19 cellular contexts compared by ENCODE assay signal in the genomic region with DNA sequence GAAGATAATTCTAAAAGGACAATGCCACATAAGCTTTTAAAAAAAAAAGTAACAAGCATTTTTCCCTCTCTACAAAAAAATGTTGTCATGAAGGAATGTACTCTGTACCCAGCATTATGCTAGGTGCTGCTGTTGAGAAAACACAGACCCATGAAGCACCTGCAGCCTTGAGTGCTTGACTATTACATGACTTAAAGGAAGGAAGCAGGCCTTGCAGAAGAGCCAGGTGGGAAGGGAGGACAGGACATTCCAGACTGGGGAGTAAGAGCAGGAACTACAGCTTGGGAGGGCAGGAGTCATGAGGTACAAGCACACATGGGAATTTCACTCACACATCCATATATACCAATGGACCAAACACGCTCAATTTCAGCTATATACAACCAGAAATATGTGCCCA. TPM values are rescaled to one million over a fixed set of nuclear protein-coding genes. Genes with fewer than 3 reads are reported as not detected.
DNase-seq lines count a peak whose midpoint lies in the region; ATAC-seq, FAIRE-seq and TF ChIP-seq lines count a peak whose summit lies in the region.
"Had no signal": no experiment of that assay in that cellular context is flagged by ENCODE, and none has a peak within 500 bp of the region (broad histone marks: within the 10 kb centered on the region; RNA-seq: fewer than 3 reads in every experiment).

No MANE protein-coding gene starts in this region.

- no peaks in the 10 kb centered on the region for H3K9me2 ChIP-seq in PC-3 (replicated peaks; ENCODE audit: low read length)

- POLR2A ChIA-PET in PC-3 (lab: Charles Lee; ENCODE audit: unreplicated experiment), result no interaction called here

- H3K4me3 ChIP-seq in PC-3 (ENCODE audit: low read length) (no peak overlapping the region), bronchial epithelial cell (ENCODE audit: low read depth, low read length) (no peak overlapping the region), keratinocyte (ENCODE audit: control insufficient read depth in 2 of 3, extremely low read depth in 1 of 3, insufficient read depth in 2 of 3, low read depth in 1 of 3, low read length in 3 of 3) (no peak overlapping the region), thoracic aorta (no peak overlapping the region)
- H3K4me3 ChIP-seq: HAP-1 had no signal

- peaks cover 27% of the 10 kb centered on the region for H3K4me1 ChIP-seq in PC-3 (ENCODE audit: insufficient read depth, low read length)
- H3K4me1 ChIP-seq in keratinocyte (ENCODE audit: control insufficient read depth, extremely low read depth, insufficient read depth, low read length), result peaks cover 24% of the 10 kb centered on the region
- peaks cover 50 to 79% of the 10 kb centered on the region in 2 donors for H3K4me1 ChIP-seq in thoracic aorta (ENCODE audit: control insufficient read depth in 1 of 2, low read depth in 2 of 2)

- peak; percentile 36 for DNase-seq in PC-3
- DNase-seq in bronchial epithelial cell (ENCODE audit: low read depth), result peak; percentile 80
- DNase-seq in keratinocyte (ENCODE audit: low read depth, low spot score), result no peak
- no peak for DNase-seq in thoracic aorta (ENCODE audit: low spot score)
- no peak for DNase-seq in MV-4-11 (lab: John Stamatoyannopoulos, UW)
- DNase-seq: AML-193, NCI-H1417 treated with DMSO at 0.1 percent for 48 hours, NCI-H2081, NCI-H2227 treated with DMSO at 0.1 percent for 48 hours, NCI-H524, Right ventricle myocardium superior had no signal

- BruUV-seq in PC-3 (replicated peaks; lab: Mats Ljungman, UMichigan), result no TSS peak

- H3F3A ChIP-seq in PC-3 (ENCODE audit: low read length, unreplicated experiment), result no peaks in the 10 kb centered on the region

- ATAC-seq in PC-3 (no peak), thoracic aorta (ENCODE audit: insufficient number of reproducible peaks, low FRiP score, low read depth) (no peak), HG03432 (IDR thresholded peaks at IDR 0.05; ENCODE audit: unreplicated experiment) (no peak), GM21528 (IDR thresholded peaks at IDR 0.05; ENCODE audit: low FRiP score, unreplicated experiment) (no peak), GM18873 (IDR thresholded peaks at IDR 0.05; ENCODE audit: low FRiP score, unreplicated experiment) (no peak)
- ATAC-seq: Panc1, SK-N-SH treated with all-trans-retinoic acid at 6 μM for 48 hours had no signal

- H3K9me3 ChIP-seq in PC-3 (ENCODE audit: low read length) (no peaks in the 10 kb centered on the region), keratinocyte (ENCODE audit: control insufficient read depth, low read depth, low read length) (no peaks in the 10 kb centered on the region), thoracic aorta (no peaks in the 10 kb centered on the region)
- H3K9me3 ChIP-seq: HAP-1 had no signal

- intact Hi-C loops in PC-3 (cut with micrococcal nuclease), result no loop called here

- H3K36me3 ChIP-seq in PC-3 (ENCODE audit: low read depth, low read length) (no peaks in the 10 kb centered on the region), bronchial epithelial cell (ENCODE audit: control insufficient read depth, insufficient read depth, low read length) (no peaks in the 10 kb centered on the region), keratinocyte (ENCODE audit: control insufficient read depth in 2 of 2, extremely low read depth in 1 of 2, insufficient read depth in 2 of 2, low read length in 2 of 2) (peaks cover 0 to 4% of the 10 kb centered on the region in 2 experiments), thoracic aorta (no peaks in the 10 kb centered on the region)
- H3K36me3 ChIP-seq: HAP-1 had no signal

- H3K9me1 ChIP-seq in keratinocyte (ENCODE audit: control insufficient read depth, extremely low read depth, insufficient read depth, low read length), result no peaks in the 10 kb centered on the region

- peaks cover 43% of the 10 kb centered on the region for H3K79me2 ChIP-seq in PC-3 (ENCODE audit: low read length)
- peaks cover 53% of the 10 kb centered on the region for H3K79me2 ChIP-seq in keratinocyte (ENCODE audit: control insufficient read depth, insufficient read depth, low read length)

- TF ChIP-seq CTCF in PC-3 (conservative IDR thresholded peaks at IDR 0.05; ENCODE audit: low read depth, low read length) (no peak), bronchial epithelial cell (IDR thresholded peaks at IDR 0.05; ENCODE audit: insufficient read depth, low read length, severe bottlenecking) (no peak), keratinocyte (optimal IDR thresholded peaks at IDR 0.05 in 1 of 3, IDR thresholded peaks at IDR 0.05 in 1 of 3, conservative IDR thresholded peaks at IDR 0.05 in 1 of 3; ENCODE audit: extremely low read depth in 1 of 3, insufficient read depth in 2 of 3, low read length in 3 of 3) (no peak), thoracic aorta (IDR thresholded peaks at IDR 0.05) (no peak)

- H2AFZ ChIP-seq in PC-3 (ENCODE audit: low read length) (no peak overlapping the region), keratinocyte (ENCODE audit: control insufficient read depth, low read length) (no peak overlapping the region)

- H4K20me1 ChIP-seq in PC-3 (ENCODE audit: low read length), result no peaks in the 10 kb centered on the region
- H4K20me1 ChIP-seq in keratinocyte (ENCODE audit: control insufficient read depth, extremely low read depth, insufficient read depth, low read length), result peaks cover 4% of the 10 kb centered on the region

- dilution Hi-C loops in keratinocyte (cut with MboI; ENCODE audit: extremely low pct_ligation_motif_present, low sequenced_read_pairs), result no loop called here

- H3K27me3 ChIP-seq in PC-3 (ENCODE audit: low read length) (no peaks in the 10 kb centered on the region), bronchial epithelial cell (ENCODE audit: control insufficient read depth, insufficient read depth, low read length) (no peaks in the 10 kb centered on the region), keratinocyte (ENCODE audit: control insufficient read depth, extremely low read depth, insufficient read depth, low read length) (no peaks in the 10 kb centered on the region), thoracic aorta (replicated peaks; ENCODE audit: insufficient read depth) (no peaks in the 10 kb centered on the region)

- H3K4me2 ChIP-seq in PC-3 (ENCODE audit: low read length) (no peak overlapping the region), keratinocyte (ENCODE audit: control insufficient read depth, extremely low read depth, insufficient read depth, low read depth, low read length) (peak overlapping the region; percentile 17)

- H3K9ac ChIP-seq in PC-3 (ENCODE audit: low read length), result no peak overlapping the region
- no peak overlapping the region for H3K9ac ChIP-seq in keratinocyte (ENCODE audit: control insufficient read depth, extremely low read depth, insufficient read depth, low read length)

- CTCF ChIA-PET in PC-3 (lab: Charles Lee), result interaction anchor here (1.2 kb wide), 1 partner anchor 90 kb away, joined by 4 read pairs; no protein-coding TSS in a partner anchor

- H3K27ac ChIP-seq in PC-3 (ENCODE audit: low read length) (no peak overlapping the region), keratinocyte (ENCODE audit: control insufficient read depth, insufficient read depth, low read length) (no peak overlapping the region), thoracic aorta (peak overlapping the region; percentile 46 to 85)
- H3K27ac ChIP-seq: HL-60 had no signal

- FAIRE-seq in bronchial epithelial cell (lab: Jason Lieb, UNC) (no peak), keratinocyte (lab: Jason Lieb, UNC) (peak; percentile 77)

RNA-seq across cellular contexts. Expression of a gene that starts 3.8 kb away (rescaled TPM):
- total RNA-seq in PC-3 (2014; rRNA removed) (23.5 and 27.2 TPM in 2 replicates), bronchial epithelial cell (35.8 and 42.9 TPM in 2 replicates), thoracic aorta (100 to 1,000 TPM; 257 to 370 TPM)
- 29.9 to 51.2 TPM (median 33.7 TPM) in 3 replicates for polyA plus RNA-seq in keratinocyte
- polyA plus RNA-seq in keratinocyte (2011; ENCODE audit: low read depth), result 42.4 TPM
- polyA plus RNA-seq in keratinocyte (2011; cell fraction: cytosol; rRNA removed), result 40.7 and 67.2 TPM in 2 replicates
- 61.5 and 70.9 TPM in 2 replicates for polyA plus RNA-seq in keratinocyte (2011; cell fraction: nucleus; rRNA removed)
- polyA plus RNA-seq in keratinocyte (2012; ENCODE audit: low replicate concordance), result 35.7 and 37.8 TPM in 2 replicates
- 58.4 to 79.1 TPM (median 69.4 TPM) in 3 replicates for polyA minus RNA-seq in keratinocyte
- polyA minus RNA-seq in keratinocyte (2011; cell fraction: cytosol; rRNA and poly(A)+ RNA removed), result 53.9 TPM
- 68.4 and 110 TPM in 2 replicates for polyA minus RNA-seq in keratinocyte (2011; cell fraction: nucleus; rRNA and poly(A)+ RNA removed)

RNA-seq across cellular contexts. Expression of a gene that starts 54.8 kb away (rescaled TPM):
- 59.0 and 59.4 TPM in 2 replicates for total RNA-seq in PC-3 (2014; rRNA removed)
- 22.4 and 32.0 TPM in 2 replicates for total RNA-seq in bronchial epithelial cell
- 66.8 to 93.6 TPM (median 83.4 TPM) in 3 replicates for polyA plus RNA-seq in keratinocyte
- 3.9 TPM for polyA plus RNA-seq in keratinocyte (2011; ENCODE audit: low read depth)
- polyA plus RNA-seq in keratinocyte (2011; cell fraction: cytosol; rRNA removed), result 71.3 and 96.3 TPM in 2 replicates
- polyA plus RNA-seq in keratinocyte (2011; cell fraction: nucleus; rRNA removed), result 82.1 and 100 TPM in 2 replicates
- polyA plus RNA-seq in keratinocyte (2012; ENCODE audit: low replicate concordance), result 10.9 and 43.1 TPM in 2 replicates
- polyA minus RNA-seq in keratinocyte, result 55.1 to 118 TPM (median 103 TPM) in 3 replicates
- 71.7 TPM for polyA minus RNA-seq in keratinocyte (2011; cell fraction: cytosol; rRNA and poly(A)+ RNA removed)
- 26.1 and 46.0 TPM in 2 replicates for polyA minus RNA-seq in keratinocyte (2011; cell fraction: nucleus; rRNA and poly(A)+ RNA removed)
- total RNA-seq in thoracic aorta, result 10 to 100 TPM; 85.3 to 87.1 TPM
- polyA plus RNA-seq: CD14-positive monocyte had no signal

Comparison
In these comparisons a context has a peak if more than half of its experiments do, and no peak if none do; other contexts are left out.
1. DNase-seq: peak in PC-3 (single experiment) and bronchial epithelial cell (single experiment); none in keratinocyte (single experiment), thoracic aorta (single experiment) and MV-4-11 (single experiment).
2. H3K27ac ChIP-seq: peak in thoracic aorta (2 of 2); none in PC-3 (single experiment) and keratinocyte (single experiment).